8 cellular contexts compared by ENCODE assay signal in the genomic region with DNA sequence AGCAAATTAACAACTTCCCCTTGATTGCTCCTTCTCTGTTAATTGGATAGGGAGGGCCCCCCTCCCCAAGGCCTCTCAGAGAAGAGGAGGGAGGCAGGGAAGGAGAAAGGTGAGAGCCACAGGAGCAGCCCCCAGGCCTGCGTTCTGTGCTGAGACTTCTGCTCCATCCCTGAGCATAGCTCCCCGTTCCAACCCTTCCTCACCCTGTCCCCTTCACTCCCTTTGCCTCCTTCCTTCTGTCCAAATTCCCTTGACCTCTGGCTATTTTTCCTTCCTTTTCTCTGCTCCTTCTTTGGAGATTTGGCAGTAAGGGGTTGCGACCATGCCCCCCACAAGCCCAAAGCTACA. TPM values are rescaled to one million over a fixed set of nuclear protein-coding genes. Genes with fewer than 3 reads are reported as not detected.
A peak's percentile ranks its signal among the peaks of the same experiment; 100 is the strongest.
DNase-seq lines count a peak whose midpoint lies in the region; TF ChIP-seq lines count a peak whose summit lies in the region.

No MANE protein-coding gene starts in this region.

- H3K4me3 ChIP-seq in CD8-positive, alpha-beta memory T cell (ENCODE audit: low read length) = peak overlapping the region; percentile 59
- H3K4me3 ChIP-seq in NB4 (ENCODE audit: low read depth, low read length) (peak overlapping the region; percentile 70), duodenal mucosa (ENCODE audit: low read depth in 1 of 2, low read length in 2 of 2) (peak overlapping the region; percentile 70 to 71)

- DNase-seq in CD8-positive, alpha-beta memory T cell = no peak
- DNase-seq in NB4 (ENCODE audit: low read depth) = no peak
- no peak for DNase-seq in osteocyte (ENCODE audit: extremely low spot score, unreplicated experiment)
- no peak for DNase-seq in HuH-7.5 (ENCODE audit: low spot score)
- no peak for DNase-seq in pons (ENCODE audit: low spot score)
- DNase-seq in AG08396 (ENCODE audit: low spot score) = no peak
- DNase-seq in NCI-H2227 treated with DMSO at 0.1 percent for 48 hours (lab: John Stamatoyannopoulos, UW) = no peak

- H3K27ac Mint-ChIP-seq in CD8-positive, alpha-beta memory T cell = peak overlapping the region in 1 of 8 donors; percentile 57
- H3K27ac Mint-ChIP-seq in osteocyte (ENCODE audit: unreplicated experiment) = no peak overlapping the region

- no peaks in the 10 kb centered on the region for H3K9me3 Mint-ChIP-seq in CD8-positive, alpha-beta memory T cell
- H3K9me3 Mint-ChIP-seq in osteocyte (ENCODE audit: unreplicated experiment) = no peaks in the 10 kb centered on the region

- peaks cover 27 to 54% (median 32%) of the 10 kb centered on the region in 3 donors for H3K4me1 Mint-ChIP-seq in CD8-positive, alpha-beta memory T cell
- H3K4me1 Mint-ChIP-seq in osteocyte (ENCODE audit: unreplicated experiment) = peaks cover 15% of the 10 kb centered on the region

- H3K9me3 ChIP-seq in CD8-positive, alpha-beta memory T cell (ENCODE audit: low read length) = no peaks in the 10 kb centered on the region
- H3K9me3 ChIP-seq in duodenal mucosa (ENCODE audit: control insufficient read depth in 1 of 2, low read length in 2 of 2) = no peaks in the 10 kb centered on the region

- POLR2A ChIA-PET in CD8-positive, alpha-beta memory T cell (lab: Charles Lee) = interaction anchor here (1.3 kb wide), 1 partner anchor 13 kb away, joined by 3 read pairs; no protein-coding TSS in a partner anchor

- H3K27me3 Mint-ChIP-seq in CD8-positive, alpha-beta memory T cell = peaks cover 50 to 52% of the 10 kb centered on the region in 2 donors
- H3K27me3 Mint-ChIP-seq in osteocyte (ENCODE audit: unreplicated experiment) = peaks cover 30% of the 10 kb centered on the region

- H3K4me3 Mint-ChIP-seq in CD8-positive, alpha-beta memory T cell = peak overlapping the region in 5 of 7 donors; percentile 83 to 93 (median 88)
- H3K4me3 Mint-ChIP-seq in osteocyte (ENCODE audit: unreplicated experiment) = peak overlapping the region; percentile 81

- no peak for TF ChIP-seq POLR2A in NB4 (IDR thresholded peaks at IDR 0.05; ENCODE audit: extremely low read depth, insufficient read length)

- H3K36me3 ChIP-seq in CD8-positive, alpha-beta memory T cell (ENCODE audit: insufficient read depth, low read length) = no peaks in the 10 kb centered on the region
- no peaks in the 10 kb centered on the region for H3K36me3 ChIP-seq in duodenal mucosa (ENCODE audit: control insufficient read depth in 1 of 2, insufficient read depth in 2 of 2, low read length in 2 of 2)

- H3K4me1 ChIP-seq in CD8-positive, alpha-beta memory T cell (ENCODE audit: insufficient read depth, low read length) = peaks cover 33% of the 10 kb centered on the region
- H3K4me1 ChIP-seq in duodenal mucosa (ENCODE audit: control insufficient read depth in 1 of 2, insufficient read depth in 2 of 2, low read length in 2 of 2) = peaks cover 16 to 20% of the 10 kb centered on the region in 2 donors

- H3K27me3 ChIP-seq in CD8-positive, alpha-beta memory T cell (ENCODE audit: insufficient read depth, low read length, poor library complexity, severe bottlenecking) = peaks cover 19% of the 10 kb centered on the region
- H3K27me3 ChIP-seq in duodenal mucosa (ENCODE audit: control insufficient read depth in 1 of 2, insufficient read depth in 2 of 2, low read length in 2 of 2) = peaks cover 11 to 33% of the 10 kb centered on the region in 2 donors

- TF ChIP-seq CTCF in NB4 (IDR thresholded peaks at IDR 0.05; ENCODE audit: low read depth, low read length) = no peak
- TF ChIP-seq CTCF in osteocyte (IDR thresholded peaks at IDR 0.05) = no peak

- H3K36me3 Mint-ChIP-seq in CD8-positive, alpha-beta memory T cell = peaks cover 0 to 2% (median 1%) of the 10 kb centered on the region in 3 donors
- H3K36me3 Mint-ChIP-seq in osteocyte (ENCODE audit: unreplicated experiment) = no peaks in the 10 kb centered on the region

- peak overlapping the region in 1 of 2 donors; percentile 45 for H3K9ac ChIP-seq in duodenal mucosa (ENCODE audit: low read depth in 1 of 2, low read length in 2 of 2)

- CTCF ChIA-PET in CD8-positive, alpha-beta memory T cell (lab: Charles Lee) = interaction anchor here (0.6 to 3.6 kb wide), 16 partner anchors 9 to 188 kb away, joined by 3 to 41 read pairs (median 4); partner anchors contain the start of gene RACGAP1

- H3K27ac ChIP-seq in CD8-positive, alpha-beta memory T cell (ENCODE audit: low read depth, low read length) = no peak overlapping the region
- H3K27ac ChIP-seq in duodenal mucosa (ENCODE audit: low read depth, low read length) = no peak overlapping the region

RNA-seq across cellular contexts. Expression of gene ASIC1, which starts 0.8 kb away (rescaled TPM):
- 1 to 10 TPM; 6.4 TPM for total RNA-seq in CD8-positive, alpha-beta memory T cell
- polyA plus RNA-seq in CD8-positive, alpha-beta memory T cell = 0.07 TPM
- total RNA-seq in osteocyte = 2.1 and 3.0 TPM in 2 replicates

RNA-seq across cellular contexts. Expression of gene SMARCD1, which starts 28.5 kb away (rescaled TPM):
- 10 to 100 TPM; 72.3 to 78.2 TPM for total RNA-seq in CD8-positive, alpha-beta memory T cell
- polyA plus RNA-seq in CD8-positive, alpha-beta memory T cell = 16.1 TPM
- 61.4 and 66.7 TPM in 2 replicates for total RNA-seq in osteocyte

RNA-seq across cellular contexts. Expression of gene RACGAP1, which starts 31.3 kb away (rescaled TPM):
- 10 to 100 TPM; 79.3 to 84.3 TPM for total RNA-seq in CD8-positive, alpha-beta memory T cell
- polyA plus RNA-seq in CD8-positive, alpha-beta memory T cell = 11.9 TPM
- 25.9 and 28.3 TPM in 2 replicates for total RNA-seq in osteocyte

RNA-seq across cellular contexts. Expression of gene GPD1, which starts 47.2 kb away (rescaled TPM):
- total RNA-seq in CD8-positive, alpha-beta memory T cell = under 1 TPM; 0.55 to 0.70 TPM
- not detected for polyA plus RNA-seq in CD8-positive, alpha-beta memory T cell
- total RNA-seq in osteocyte = 0.43 TPM in 1 of 2 replicates, not detected in the other

RNA-seq across cellular contexts. Expression of gene COX14, which starts 55.4 kb away (rescaled TPM):
- 10 to 100 TPM; 58.7 to 59.2 TPM for total RNA-seq in CD8-positive, alpha-beta memory T cell
- polyA plus RNA-seq in CD8-positive, alpha-beta memory T cell = 250 TPM
- 41.5 and 54.9 TPM in 2 replicates for total RNA-seq in osteocyte
